13 cellular contexts compared by ENCODE assay signal in the genomic region with DNA sequence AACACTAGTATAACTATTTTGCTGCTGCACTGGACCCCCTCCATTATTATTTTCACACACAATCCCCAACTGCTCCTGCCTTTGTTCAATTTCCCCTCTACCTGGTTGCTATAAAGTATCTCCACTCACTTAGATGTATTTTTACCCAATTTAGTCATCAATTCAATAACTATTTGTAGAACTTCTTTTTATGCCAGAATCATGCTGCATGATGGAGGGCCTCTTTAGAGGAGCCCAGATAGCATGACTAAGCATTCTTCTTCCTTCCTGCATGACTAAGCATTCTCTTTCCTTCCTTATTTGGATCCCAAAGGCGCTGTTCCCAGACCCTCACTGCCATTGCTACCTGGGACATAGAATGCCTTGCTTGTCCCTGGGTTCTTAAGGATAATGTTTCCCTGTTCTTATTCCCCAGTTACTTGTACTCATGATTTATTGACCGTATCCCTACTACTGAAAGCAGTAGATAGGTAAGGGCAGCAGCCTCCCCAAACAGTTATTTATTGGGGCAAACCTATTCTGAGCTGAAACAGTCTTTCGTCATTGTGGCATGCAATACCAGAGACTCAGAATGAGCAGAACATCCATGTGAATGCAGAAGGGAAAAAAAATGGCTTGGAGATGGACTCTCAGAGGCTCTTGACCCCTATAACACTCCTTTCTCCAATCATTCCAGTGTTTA.
A peak's percentile ranks its signal among the peaks of the same experiment; 100 is the strongest.
DNase-seq lines count a peak whose midpoint lies in the region; ATAC-seq and TF ChIP-seq lines count a peak whose summit lies in the region.
"Had no signal": no experiment of that assay in that cellular context is flagged by ENCODE, and none has a peak within 500 bp of the region (broad histone marks: within the 10 kb centered on the region; RNA-seq: fewer than 3 reads in every experiment).

No MANE protein-coding gene starts in this region.

- H3K27ac ChIP-seq in A673 (ENCODE audit: low read depth, low read length, poor library complexity, severe bottlenecking), result no peak overlapping the region
- no peak overlapping the region for H3K27ac ChIP-seq in mammary epithelial cell (ENCODE audit: insufficient read depth, low read depth, low read length)
- H3K27ac ChIP-seq in sigmoid colon, result no peak overlapping the region
- H3K27ac ChIP-seq: left ventricle myocardium inferior, skin epidermis, testis had no signal

- CTCF ChIA-PET in A673 (lab: Charles Lee), result no interaction called here
- CTCF ChIA-PET in mammary epithelial cell (lab: Charles Lee; ENCODE audit: low non-redundant PET), result no interaction called here

- no peak overlapping the region for H3K9ac ChIP-seq in mammary epithelial cell (ENCODE audit: insufficient read depth, low read length)

- intact Hi-C loops in A673 (cut with micrococcal nuclease; ENCODE audit: unreplicated experiment), result no loop called here
- intact Hi-C loops in mammary epithelial cell (cut with micrococcal nuclease), result no loop called here
- intact Hi-C loops in sigmoid colon (cut with DNase I), result no loop called here

- dilution Hi-C loops in mammary epithelial cell (cut with HindIII; ENCODE audit: low sequenced_read_pairs), result no loop called here

- ATAC-seq in GM21717 (IDR thresholded peaks at IDR 0.05; ENCODE audit: unreplicated experiment), result no peak

- BruUV-seq in A673 (replicated peaks; lab: Mats Ljungman, UMichigan) (no TSS peak), mammary epithelial cell (replicated peaks; lab: Mats Ljungman, UMichigan) (no TSS peak)

- H3K79me2 ChIP-seq in mammary epithelial cell (ENCODE audit: insufficient read depth, low read length), result no peaks in the 10 kb centered on the region

- no peak for TF ChIP-seq EP300 in sigmoid colon (IDR thresholded peaks at IDR 0.05)

- H2AFZ ChIP-seq in mammary epithelial cell (ENCODE audit: low read depth, low read length), result no peak overlapping the region

- no peaks in the 10 kb centered on the region for H4K20me1 ChIP-seq in mammary epithelial cell (ENCODE audit: insufficient read depth, low read length)

- in situ Hi-C loops in mammary epithelial cell (cut with MboI; ENCODE audit: low sequenced_read_pairs in 2 of 2), result no loop called here

- POLR2A ChIA-PET in A673 (lab: Charles Lee; ENCODE audit: low non-redundant PET), result no interaction called here

- H3K36me3 ChIP-seq in A673 (ENCODE audit: insufficient read depth, low read length, poor library complexity, severe bottlenecking) (no peaks in the 10 kb centered on the region), mammary epithelial cell (ENCODE audit: insufficient read depth, low read length) (no peaks in the 10 kb centered on the region), sigmoid colon (no peaks in the 10 kb centered on the region)
- H3K36me3 ChIP-seq: left ventricle myocardium inferior had no signal

- no peak for TF ChIP-seq POLR2A in sigmoid colon (IDR thresholded peaks at IDR 0.05)

- 88% methylated on average over 3 of the region's 3 CpGs for WGBS in mammary epithelial cell (ENCODE audit: low coverage, missing lambda C conversion rate)
- 70 to 74% methylated on average over 3 of the region's 3 CpGs for WGBS in sigmoid colon, 2 donors

- H3K4me1 ChIP-seq in A673 (ENCODE audit: insufficient read depth, low read length, poor library complexity, severe bottlenecking) (no peaks in the 10 kb centered on the region), mammary epithelial cell (ENCODE audit: insufficient read depth, low read length) (peaks cover 6% of the 10 kb centered on the region), sigmoid colon (no peaks in the 10 kb centered on the region)
- H3K4me1 ChIP-seq: left ventricle myocardium inferior, testis had no signal

- DNase-seq in A673 (ENCODE audit: low spot score), result peak; percentile 5
- peak; percentile 6 for DNase-seq in DMS79 treated with DMSO at 0.1 percent for 48 hours (lab: John Stamatoyannopoulos, UW)
- peak; percentile 54 for DNase-seq in NOMO-1 treated with DMSO at 0.1 percent for 48 hours (lab: John Stamatoyannopoulos, UW; ENCODE audit: unreplicated experiment)
- peak; percentile 21 for DNase-seq in mammary epithelial cell
- DNase-seq in SW 1271 (lab: John Stamatoyannopoulos, UW), result no peak
- DNase-seq in sigmoid colon, result no peak
- DNase-seq in NCI-H345 treated with DMSO at 0.1 percent for 48 hours (lab: John Stamatoyannopoulos, UW; ENCODE audit: unreplicated experiment), result no peak
- DNase-seq: effector memory CD4-positive, alpha-beta T cell; left ventricle myocardium inferior; nephron progenitor cell; testis had no signal

- H3K27me3 ChIP-seq in A673 (replicated peaks; ENCODE audit: insufficient read depth, low read depth, low read length, poor library complexity) (no peaks in the 10 kb centered on the region), mammary epithelial cell (ENCODE audit: insufficient read depth, low read length) (no peaks in the 10 kb centered on the region), sigmoid colon (no peaks in the 10 kb centered on the region)
- H3K27me3 ChIP-seq: testis had no signal

- H3K9me3 ChIP-seq in A673 (ENCODE audit: low read depth, low read length, poor library complexity, severe bottlenecking) (no peaks in the 10 kb centered on the region), mammary epithelial cell (replicated peaks; ENCODE audit: insufficient read depth, low read length) (no peaks in the 10 kb centered on the region), sigmoid colon (peaks cover 0 to 4% (median 0%) of the 10 kb centered on the region in 4 donors)
- H3K9me3 ChIP-seq: testis had no signal

- no peak for TF ChIP-seq CTCF in A673 (conservative IDR thresholded peaks at IDR 0.05; ENCODE audit: low read depth, low read length)
- no peak for TF ChIP-seq CTCF in mammary epithelial cell (conservative IDR thresholded peaks at IDR 0.05 in 1 of 2, IDR thresholded peaks at IDR 0.05 in 1 of 2; ENCODE audit: extremely low read depth in 1 of 2, insufficient read depth in 1 of 2, low read depth in 1 of 2, low read length in 2 of 2)
- TF ChIP-seq CTCF in sigmoid colon (IDR thresholded peaks at IDR 0.05), result no peak

- no peak overlapping the region for H3K4me2 ChIP-seq in mammary epithelial cell (ENCODE audit: insufficient read depth, low read depth, low read length)

- no peak overlapping the region for H3K4me3 ChIP-seq in A673 (ENCODE audit: low read depth, low read length, poor library complexity, severe bottlenecking)
- H3K4me3 ChIP-seq in mammary epithelial cell (replicated peaks in 1 of 3; ENCODE audit: insufficient read depth in 1 of 3, low read depth in 2 of 3, low read length in 3 of 3), result no peak overlapping the region
- H3K4me3 ChIP-seq in sigmoid colon, result no peak overlapping the region
- H3K4me3 ChIP-seq: left ventricle myocardium inferior, skin epidermis, testis had no signal

Comparison
In these comparisons a context has a peak if more than half of its experiments do, and no peak if none do; other contexts are left out.
1. DNase-seq: peak in A673 (single experiment), DMS79 treated with DMSO at 0.1 percent for 48 hours (single experiment), NOMO-1 treated with DMSO at 0.1 percent for 48 hours (single experiment) and mammary epithelial cell (single experiment); none in SW 1271 (0 of 2), sigmoid colon (single experiment) and NCI-H345 treated with DMSO at 0.1 percent for 48 hours (single experiment).